18 cellular contexts compared by ENCODE assay signal in the genomic region with DNA sequence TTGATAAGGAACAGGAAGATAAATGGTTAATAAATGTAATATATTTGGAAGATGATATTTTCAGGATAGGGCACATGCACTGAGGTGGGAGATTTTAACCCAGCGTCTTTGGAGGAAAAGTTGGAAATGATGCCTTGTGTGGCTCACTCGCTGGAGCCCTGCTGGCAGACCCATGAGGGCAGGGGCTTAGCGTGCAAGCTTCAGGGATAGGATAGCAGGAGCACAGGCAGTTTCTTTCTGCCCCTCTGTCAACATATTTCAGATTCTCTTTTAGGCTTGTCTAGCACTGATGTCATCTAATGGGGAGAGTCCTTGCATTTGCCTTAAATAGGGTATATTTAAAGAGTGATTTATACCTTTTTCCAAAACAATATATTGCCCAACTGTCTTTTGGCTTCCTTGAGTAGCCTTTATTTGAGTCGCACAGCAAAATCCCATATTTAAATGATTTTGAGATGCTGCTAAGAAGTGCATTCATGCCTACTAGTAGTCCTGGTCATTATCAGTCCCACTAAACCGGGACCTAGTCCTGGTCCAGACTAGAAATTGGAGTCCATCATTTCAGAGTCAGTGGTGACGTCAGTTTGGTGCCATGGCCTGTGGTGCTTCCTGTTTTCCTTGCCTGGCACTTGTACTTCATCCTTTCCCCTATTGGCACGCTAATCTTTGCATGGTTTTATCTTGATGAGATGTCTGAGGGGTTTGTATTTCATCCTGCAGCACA. TPM values are rescaled to one million over a fixed set of nuclear protein-coding genes. Genes with fewer than 3 reads are reported as not detected.
DNase-seq lines count a peak whose midpoint lies in the region; ATAC-seq, FAIRE-seq and TF ChIP-seq lines count a peak whose summit lies in the region.
"Had no signal": no experiment of that assay in that cellular context is flagged by ENCODE, and none has a peak within 500 bp of the region (broad histone marks: within the 10 kb centered on the region; RNA-seq: fewer than 3 reads in every experiment).

No MANE protein-coding gene starts in this region.

- H3K4me1 Mint-ChIP-seq in osteocyte (ENCODE audit: unreplicated experiment) = peaks cover 94% of the 10 kb centered on the region

- DNase-seq in left ventricle myocardium inferior (no peak), Right ventricle myocardium superior (no peak), esophagus muscularis mucosa (ENCODE audit: extremely low spot score) (no peak), osteocyte (ENCODE audit: extremely low spot score, unreplicated experiment) (no peak), SKM-1 (lab: John Stamatoyannopoulos, UW; ENCODE audit: unreplicated experiment) (no peak), GM19239 (ENCODE audit: insufficient read length, low spot score) (no peak)
- DNase-seq: activated effector memory CD4-positive, alpha-beta T cell treated with Interleukin-2 at 50 U/mL for 16 hours; foreskin keratinocyte; NCI-H1436; nucleus accumbens; PC-9 had no signal

- H3K36me3 ChIP-seq in left ventricle myocardium inferior = no peaks in the 10 kb centered on the region
- no peaks in the 10 kb centered on the region for H3K36me3 ChIP-seq in esophagus muscularis mucosa

- H3K27me3 Mint-ChIP-seq in osteocyte (ENCODE audit: unreplicated experiment) = no peaks in the 10 kb centered on the region
- H3K27me3 Mint-ChIP-seq: brain had no signal

- peak overlapping the region; percentile 99 for H3K27ac Mint-ChIP-seq in osteocyte (ENCODE audit: unreplicated experiment)
- H3K27ac Mint-ChIP-seq: WTC11 had no signal

- H3K4me1 ChIP-seq in left ventricle myocardium inferior (peaks cover 77% of the 10 kb centered on the region), esophagus muscularis mucosa (peaks cover 41 to 64% (median 60%) of the 10 kb centered on the region in 4 donors)
- H3K4me1 ChIP-seq: foreskin keratinocyte had no signal

- H3K9me3 Mint-ChIP-seq in osteocyte (ENCODE audit: unreplicated experiment) = peaks cover 5% of the 10 kb centered on the region

- 93% methylated on average over 7 of the region's 7 CpGs for WGBS in esophagus muscularis mucosa

- H3K9me3 ChIP-seq in left ventricle myocardium inferior (replicated peaks) (peaks cover 16% of the 10 kb centered on the region), esophagus muscularis mucosa (no peaks in the 10 kb centered on the region)

- TF ChIP-seq CTCF in left ventricle myocardium inferior (IDR thresholded peaks at IDR 0.05; ENCODE audit: borderline replicate concordance) (no peak), esophagus muscularis mucosa (IDR thresholded peaks at IDR 0.05) (no peak), osteocyte (IDR thresholded peaks at IDR 0.05) (no peak)

- intact Hi-C loops in left ventricle myocardium inferior (cut with micrococcal nuclease) = no loop called here
- intact Hi-C loops in Right ventricle myocardium superior (cut with DNase I) = no loop called here
- intact Hi-C loops in esophagus muscularis mucosa (cut with DNase I) = no loop called here

- no peak for TF ChIP-seq POLR2A in esophagus muscularis mucosa (IDR thresholded peaks at IDR 0.05; ENCODE audit: low read depth)

- H3K27ac ChIP-seq in left ventricle myocardium inferior (replicated peaks) (peak overlapping the region; percentile 90), esophagus muscularis mucosa (replicated peaks in 1 of 4) (peak overlapping the region; percentile 76 to 87 (median 82))
- H3K27ac ChIP-seq: foreskin keratinocyte, PC-9 had no signal

- peaks cover 12% of the 10 kb centered on the region for H3K36me3 Mint-ChIP-seq in osteocyte (ENCODE audit: unreplicated experiment)
- H3K36me3 Mint-ChIP-seq: mesothelial cell of epicardium had no signal

- no peak for FAIRE-seq in GM19239 (lab: Jason Lieb, UNC)
- FAIRE-seq: D721Med, K562 had no signal

- H3K27me3 ChIP-seq in left ventricle myocardium inferior (ENCODE audit: low read depth) (no peaks in the 10 kb centered on the region), esophagus muscularis mucosa (no peaks in the 10 kb centered on the region)

- no peak overlapping the region for H3K4me3 ChIP-seq in left ventricle myocardium inferior
- no peak overlapping the region for H3K4me3 ChIP-seq in esophagus muscularis mucosa
- H3K4me3 ChIP-seq: K562, PC-9 had no signal

- no peak for TF ChIP-seq EP300 in esophagus muscularis mucosa (IDR thresholded peaks at IDR 0.05)

- ATAC-seq in Right ventricle myocardium superior (ENCODE audit: poor library complexity) (no peak), HG03108 (IDR thresholded peaks at IDR 0.05; ENCODE audit: unreplicated experiment) (no peak), HG03097 (IDR thresholded peaks at IDR 0.05; ENCODE audit: low FRiP score, unreplicated experiment) (no peak)
- ATAC-seq: foreskin keratinocyte, K562, WTC11 had no signal

- peak overlapping the region; percentile 36 for H3K4me3 Mint-ChIP-seq in osteocyte (ENCODE audit: unreplicated experiment)
- H3K4me3 Mint-ChIP-seq: mesothelial cell of epicardium, WTC11 had no signal

RNA-seq across cellular contexts. Expression of a gene that starts 45.8 kb away (rescaled TPM):
- total RNA-seq in left ventricle myocardium inferior = 7.9 TPM
- total RNA-seq in Right ventricle myocardium superior = 6.6 TPM
- total RNA-seq in esophagus muscularis mucosa = 10 to 100 TPM in 2 of 4 donors, 1 to 10 TPM in 2; 6.3 to 17.5 (median 11.3) TPM
- 79.4 and 84.4 TPM in 2 replicates for total RNA-seq in osteocyte
